1 cellular context compared by ENCODE assay signal in the genomic region with DNA sequence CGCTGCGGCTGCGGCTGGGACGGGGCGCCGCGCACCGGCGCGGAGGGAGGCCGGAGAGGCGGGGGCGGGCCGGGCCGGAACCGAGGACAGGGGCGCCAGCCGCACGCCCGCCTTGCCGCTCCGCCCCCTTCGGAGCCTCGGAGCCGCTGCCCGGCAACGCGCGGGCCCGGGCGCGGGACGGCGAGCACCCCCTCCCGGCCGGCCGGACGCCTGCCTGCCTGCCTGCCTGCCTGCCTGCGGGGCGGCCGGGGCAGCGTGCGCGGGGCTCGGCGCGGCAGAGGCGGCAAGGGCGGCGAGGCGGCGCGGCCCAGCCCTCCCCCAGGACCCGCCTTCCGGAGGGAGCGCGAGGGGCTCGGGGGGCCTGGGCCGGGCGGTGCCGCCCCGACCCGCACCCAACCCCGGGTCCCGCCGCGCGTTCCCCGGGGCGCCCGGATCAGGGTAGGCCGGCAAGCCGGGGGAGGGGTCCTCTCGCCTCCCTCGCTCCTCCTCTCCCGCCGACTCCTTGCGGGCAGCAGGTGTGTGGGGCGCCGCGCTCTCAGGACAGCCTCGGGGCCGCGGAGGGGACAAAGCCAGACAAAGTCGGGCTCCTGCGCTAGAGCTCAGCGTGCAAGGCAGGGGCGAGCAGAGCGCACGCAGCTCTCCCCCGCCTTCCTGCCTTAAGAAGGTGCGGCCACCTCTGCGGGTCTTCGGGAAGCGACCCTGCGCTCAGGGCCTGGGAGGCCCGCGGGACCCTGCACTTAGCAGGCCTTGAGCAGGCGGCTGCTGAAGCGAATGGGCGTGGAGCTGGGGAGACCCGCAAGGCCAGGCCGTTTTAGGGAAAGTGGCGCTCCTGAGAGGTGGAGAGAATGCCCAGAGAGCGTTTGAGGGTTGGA.
TF ChIP-seq lines count a peak whose summit lies in the region.

A gene (minus strand): TSS at position 58 of the 872 bp plus-strand sequence. CDS start 120 bp downstream, outside the sequence.

TF ChIP-seq in HEK293, 187 proteins besides CTCF, POLR2A, EP300 and RAD21 (continued from another document):
- TF ChIP-seq, protein P1, sequence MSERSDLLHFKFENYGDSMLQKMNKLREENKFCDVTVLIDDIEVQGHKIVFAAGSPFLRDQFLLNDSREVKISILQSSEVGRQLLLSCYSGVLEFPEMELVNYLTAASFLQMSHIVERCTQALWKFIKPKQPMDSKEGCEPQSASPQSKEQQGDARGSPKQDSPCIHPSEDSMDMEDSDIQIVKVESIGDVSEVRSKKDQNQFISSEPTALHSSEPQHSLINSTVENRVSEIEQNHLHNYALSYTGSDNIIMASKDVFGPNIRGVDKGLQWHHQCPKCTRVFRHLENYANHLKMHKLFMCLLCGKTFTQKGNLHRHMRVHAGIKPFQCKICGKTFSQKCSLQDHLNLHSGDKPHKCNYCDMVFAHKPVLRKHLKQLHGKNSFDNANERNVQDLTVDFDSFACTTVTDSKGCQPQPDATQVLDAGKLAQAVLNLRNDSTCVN (tag by site-specific recombination; optimal IDR thresholded peaks at IDR 0.05) = peak; percentile 85
- TF ChIP-seq SP7 (tag by site-specific recombination; IDR thresholded peaks at IDR 0.05) (no peak), EGR2 (tag by site-specific recombination; IDR thresholded peaks at IDR 0.05; ENCODE audit: low read depth) (no peak), ZNF138 (tag by site-specific recombination; IDR thresholded peaks at IDR 0.05; ENCODE audit: borderline replicate concordance) (no peak), ZNF548 (tag by site-specific recombination; IDR thresholded peaks at IDR 0.05) (no peak), ZSCAN30 (tag by site-specific recombination; IDR thresholded peaks at IDR 0.05) (peak; percentile 6; the same call in 1 of the 2 replicates), ZNF549 (tag by site-specific recombination; IDR thresholded peaks at IDR 0.05) (no peak), ZNF561 (tag by site-specific recombination; IDR thresholded peaks at IDR 0.05; ENCODE audit: borderline replicate concordance) (peak; percentile 56; the same call in 1 of the 2 replicates), ZNF621 (tag by site-specific recombination; IDR thresholded peaks at IDR 0.05) (no peak), ZNF701 (tag by site-specific recombination; IDR thresholded peaks at IDR 0.05) (no peak), TRIM28 (IDR thresholded peaks at IDR 0.05; ENCODE audit: borderline replicate concordance, low read length) (peak; percentile 25; the same call in 1 of the 2 replicates), ZBTB7A (tag by site-specific recombination; IDR thresholded peaks at IDR 0.05; ENCODE audit: low read depth) (no peak), SP2 (tag by site-specific recombination; IDR thresholded peaks at IDR 0.05) (no peak; the same call in 1 of the 2 replicates), ZNF37A (tag by site-specific recombination; IDR thresholded peaks at IDR 0.05) (no peak), ZNF423 (tag by site-specific recombination; IDR thresholded peaks at IDR 0.05) (0 out of 2 replicates have a peak, but pooled peaks have one; percentile 22), ZFP69B (tag by site-specific recombination; IDR thresholded peaks at IDR 0.05) (no peak), ZNF2 (tag by site-specific recombination; IDR thresholded peaks at IDR 0.05) (peak; percentile 47; the same call in 1 of the 2 replicates), ZNF112 (tag by site-specific recombination; IDR thresholded peaks at IDR 0.05) (no peak), ZNF623 (tag by site-specific recombination; IDR thresholded peaks at IDR 0.05) (no peak), ZNF239 (tag by site-specific recombination; IDR thresholded peaks at IDR 0.05) (no peak), ZNF843 (tag by site-specific recombination; IDR thresholded peaks at IDR 0.05) (no peak), ZBTB17 (tag by site-specific recombination; IDR thresholded peaks at IDR 0.05) (peak; percentile 44; the same call in 1 of the 2 replicates), ZNF341 (tag by site-specific recombination; IDR thresholded peaks at IDR 0.05; ENCODE audit: low read depth) (peak; percentile 40; the same call in 1 of the 2 replicates), ZNF184 (tag by site-specific recombination; IDR thresholded peaks at IDR 0.05) (no peak), ZNF514 (tag by site-specific recombination; IDR thresholded peaks at IDR 0.05) (no peak), ZNF223 (tag by site-specific recombination; IDR thresholded peaks at IDR 0.05) (no peak), ZNF660 (tag by site-specific recombination; IDR thresholded peaks at IDR 0.05) (0 out of 2 replicates have a peak, but pooled peaks have one; percentile 29), ZNF76 (tag by site-specific recombination; IDR thresholded peaks at IDR 0.05; ENCODE audit: borderline replicate concordance, low read depth) (0 out of 2 replicates have a peak, but pooled peaks have one; percentile 13), ZNF391 (tag by site-specific recombination; IDR thresholded peaks at IDR 0.05; ENCODE audit: borderline replicate concordance, low read depth) (no peak), GLIS1 (tag by site-specific recombination; IDR thresholded peaks at IDR 0.05) (peak; percentile 20; the same call in 1 of the 2 replicates)
- TF ChIP-seq, protein P2, sequence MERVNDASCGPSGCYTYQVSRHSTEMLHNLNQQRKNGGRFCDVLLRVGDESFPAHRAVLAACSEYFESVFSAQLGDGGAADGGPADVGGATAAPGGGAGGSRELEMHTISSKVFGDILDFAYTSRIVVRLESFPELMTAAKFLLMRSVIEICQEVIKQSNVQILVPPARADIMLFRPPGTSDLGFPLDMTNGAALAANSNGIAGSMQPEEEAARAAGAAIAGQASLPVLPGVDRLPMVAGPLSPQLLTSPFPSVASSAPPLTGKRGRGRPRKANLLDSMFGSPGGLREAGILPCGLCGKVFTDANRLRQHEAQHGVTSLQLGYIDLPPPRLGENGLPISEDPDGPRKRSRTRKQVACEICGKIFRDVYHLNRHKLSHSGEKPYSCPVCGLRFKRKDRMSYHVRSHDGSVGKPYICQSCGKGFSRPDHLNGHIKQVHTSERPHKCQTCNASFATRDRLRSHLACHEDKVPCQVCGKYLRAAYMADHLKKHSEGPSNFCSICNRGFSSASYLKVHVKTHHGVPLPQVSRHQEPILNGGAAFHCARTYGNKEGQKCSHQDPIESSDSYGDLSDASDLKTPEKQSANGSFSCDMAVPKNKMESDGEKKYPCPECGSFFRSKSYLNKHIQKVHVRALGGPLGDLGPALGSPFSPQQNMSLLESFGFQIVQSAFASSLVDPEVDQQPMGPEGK (tag by site-specific recombination; IDR thresholded peaks at IDR 0.05) = peak; percentile 48; the same call in 1 of the 2 replicates
- TF ChIP-seq, protein P3, sequence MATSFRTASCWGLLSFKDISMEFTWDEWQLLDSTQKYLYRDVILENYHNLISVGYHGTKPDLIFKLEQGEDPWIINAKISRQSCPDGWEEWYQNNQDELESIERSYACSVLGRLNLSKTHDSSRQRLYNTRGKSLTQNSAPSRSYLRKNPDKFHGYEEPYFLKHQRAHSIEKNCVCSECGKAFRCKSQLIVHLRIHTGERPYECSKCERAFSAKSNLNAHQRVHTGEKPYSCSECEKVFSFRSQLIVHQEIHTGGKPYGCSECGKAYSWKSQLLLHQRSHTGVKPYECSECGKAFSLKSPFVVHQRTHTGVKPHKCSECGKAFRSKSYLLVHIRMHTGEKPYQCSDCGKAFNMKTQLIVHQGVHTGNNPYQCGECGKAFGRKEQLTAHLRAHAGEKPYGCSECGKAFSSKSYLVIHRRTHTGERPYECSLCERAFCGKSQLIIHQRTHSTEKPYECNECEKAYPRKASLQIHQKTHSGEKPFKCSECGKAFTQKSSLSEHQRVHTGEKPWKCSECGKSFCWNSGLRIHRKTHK (tag by site-specific recombination; IDR thresholded peaks at IDR 0.05) = no peak
